8 cellular contexts compared by ENCODE assay signal in genomic region chr13:77326905-77327604, GRCh38. TPM values are rescaled to one million over a fixed set of nuclear protein-coding genes. Genes with fewer than 3 reads are reported as not detected.
DNase-seq lines count a peak whose midpoint lies in the region; ATAC-seq and TF ChIP-seq lines count a peak whose summit lies in the region.

MYCBP2 (minus strand) TSS chr13:77327094; CDS start chr13:77326775, 319 bp downstream.

- H3K9ac ChIP-seq in adipocyte (ENCODE audit: low read length) (peak within 1 kb of the TSS; percentile 91), parathyroid adenoma (peak within 1 kb of the TSS; percentile 28)

- DNase-seq in GM12865 (ENCODE audit: low read depth) (peak; percentile 100), NCI-H1436 (lab: John Stamatoyannopoulos, UW) (peak; percentile 98), T follicular helper cell (ENCODE audit: low read depth) (peak; percentile 96), adipocyte (ENCODE audit: low read depth) (peak; percentile 99), cardiac muscle cell (ENCODE audit: low read depth in 1 of 2, low spot score in 1 of 2) (peak; percentile 97 to 99), transverse colon (peak; percentile 98)

- no peak for TF ChIP-seq EP300 in transverse colon (IDR thresholded peaks at IDR 0.05; ENCODE audit: low read depth)

- H3K4me1 ChIP-seq in adipocyte (ENCODE audit: control insufficient read depth, insufficient read depth, low read length) (peaks cover 50% of the 10 kb centered on the region), cardiac muscle cell (ENCODE audit: low read depth) (peaks cover 12% of the 10 kb centered on the region), parathyroid adenoma (peaks cover 7% of the 10 kb centered on the region), transverse colon (peaks cover 7 to 42% (median 21%) of the 10 kb centered on the region in 4 donors)

- intact Hi-C loops in transverse colon (cut with DNase I; ENCODE audit: low total_unique reads), result no loop called here

- H3K4me3 ChIP-seq in GM12865 (ENCODE audit: low read depth, low read length), result peak within 1 kb of the TSS; percentile 97
- peak within 1 kb of the TSS; percentile 93 for H3K4me3 ChIP-seq in adipocyte (ENCODE audit: low read length)
- H3K4me3 ChIP-seq in cardiac muscle cell, result peak within 1 kb of the TSS; percentile 55
- peak within 1 kb of the TSS; percentile 79 for H3K4me3 ChIP-seq in parathyroid adenoma (ENCODE audit: low read depth, low read length)
- H3K4me3 ChIP-seq in transverse colon, result peak within 1 kb of the TSS; percentile 72 to 89 (median 80)

- in situ Hi-C loops in transverse colon (cut with MboI; ENCODE audit: low pct_ligation_motif_present in 1 of 4, low pct_unique_long_range_greater_than_20kb in 1 of 4, low sequenced_read_pairs in 3 of 4), result no loop called here

- peak within 1 kb of the TSS; percentile 95 for H2AFZ ChIP-seq in parathyroid adenoma

- ATAC-seq in HG02798 (IDR thresholded peaks at IDR 0.05; ENCODE audit: poor library complexity, unreplicated experiment), result peak; percentile 58

- H3K27me3 ChIP-seq in adipocyte (replicated peaks; ENCODE audit: control insufficient read depth, insufficient read depth, low read length), result no peaks in the 10 kb centered on the region
- H3K27me3 ChIP-seq in cardiac muscle cell, result no peaks in the 10 kb centered on the region
- no peaks in the 10 kb centered on the region for H3K27me3 ChIP-seq in parathyroid adenoma (ENCODE audit: control insufficient read depth, insufficient read depth, low read length)
- H3K27me3 ChIP-seq in transverse colon, result no peaks in the 10 kb centered on the region

- TF ChIP-seq CTCF in GM12865 (IDR thresholded peaks at IDR 0.05; ENCODE audit: insufficient read depth, low read depth, low read length, missing control alignments), result no peak
- TF ChIP-seq CTCF in cardiac muscle cell (IDR thresholded peaks at IDR 0.05; ENCODE audit: low read depth, low read length), result no peak
- TF ChIP-seq CTCF in parathyroid adenoma (IDR thresholded peaks at IDR 0.05), result no peak
- no peak for TF ChIP-seq CTCF in transverse colon (IDR thresholded peaks at IDR 0.05)

- WGBS in transverse colon (ENCODE audit: low coverage in 1 of 2), 2 donors, result 1 to 2% methylated on average over 8 to 23 of the region's 35 CpGs

- no peaks in the 10 kb centered on the region for H3K36me3 ChIP-seq in adipocyte (ENCODE audit: control insufficient read depth, insufficient read depth, low read length, severe bottlenecking)
- H3K36me3 ChIP-seq in cardiac muscle cell, result no peaks in the 10 kb centered on the region
- no peaks in the 10 kb centered on the region for H3K36me3 ChIP-seq in parathyroid adenoma (ENCODE audit: control insufficient read depth, insufficient read depth, low read length)
- no peaks in the 10 kb centered on the region for H3K36me3 ChIP-seq in transverse colon

- TF ChIP-seq POLR2A in transverse colon (IDR thresholded peaks at IDR 0.05), result peak; percentile 94

- no peaks in the 10 kb centered on the region for H3K9me3 ChIP-seq in adipocyte (ENCODE audit: control insufficient read depth, low read length)
- H3K9me3 ChIP-seq in cardiac muscle cell (ENCODE audit: low read depth), result no peaks in the 10 kb centered on the region
- H3K9me3 ChIP-seq in parathyroid adenoma (ENCODE audit: control insufficient read depth, low read length), result no peaks in the 10 kb centered on the region
- no peaks in the 10 kb centered on the region for H3K9me3 ChIP-seq in transverse colon

- peak within 1 kb of the TSS; percentile 85 for H3K4me2 ChIP-seq in parathyroid adenoma (ENCODE audit: low read length)

- H3K27ac ChIP-seq in cardiac muscle cell (peak within 1 kb of the TSS; percentile 32), parathyroid adenoma (peak within 1 kb of the TSS; percentile 75), transverse colon (peak within 1 kb of the TSS; percentile 83 to 95 (median 92))

- peaks cover 8% of the 10 kb centered on the region for H3K79me2 ChIP-seq in parathyroid adenoma

RNA-seq across cellular contexts. Expression of gene MYCBP2, which starts in this region (rescaled TPM):
- 51.1 and 53.1 TPM in 2 replicates for total RNA-seq in cardiac muscle cell
- polyA plus RNA-seq in cardiac muscle cell, result 18.7 and 19.8 TPM in 2 replicates
- 10 to 100 TPM; 41.0 to 95.0 (median 48.3) TPM for total RNA-seq in transverse colon

Comparison
In these comparisons a context has a peak if more than half of its experiments do, and no peak if none do; other contexts are left out.
1. Peak in every context shown above with its lines: DNase-seq, ATAC-seq, H3K4me3 ChIP-seq and H3K27ac ChIP-seq.
2. H3K27ac ChIP-seq: peak in every context shown above with its lines; median percentile 92 in transverse colon; 75 in parathyroid adenoma; 32 in cardiac muscle cell.